ENCODE assay signal across 1 cellular context in genomic region chr2:134917958-134918517, GRCh38.
TF ChIP-seq lines count a peak whose summit lies in the region.

No MANE protein-coding gene starts in this region.

TF ChIP-seq in K562, 482 proteins besides CTCF, POLR2A, EP300 and RAD21 (continued from another document and continues in another):
- TF ChIP-seq, protein P1, sequence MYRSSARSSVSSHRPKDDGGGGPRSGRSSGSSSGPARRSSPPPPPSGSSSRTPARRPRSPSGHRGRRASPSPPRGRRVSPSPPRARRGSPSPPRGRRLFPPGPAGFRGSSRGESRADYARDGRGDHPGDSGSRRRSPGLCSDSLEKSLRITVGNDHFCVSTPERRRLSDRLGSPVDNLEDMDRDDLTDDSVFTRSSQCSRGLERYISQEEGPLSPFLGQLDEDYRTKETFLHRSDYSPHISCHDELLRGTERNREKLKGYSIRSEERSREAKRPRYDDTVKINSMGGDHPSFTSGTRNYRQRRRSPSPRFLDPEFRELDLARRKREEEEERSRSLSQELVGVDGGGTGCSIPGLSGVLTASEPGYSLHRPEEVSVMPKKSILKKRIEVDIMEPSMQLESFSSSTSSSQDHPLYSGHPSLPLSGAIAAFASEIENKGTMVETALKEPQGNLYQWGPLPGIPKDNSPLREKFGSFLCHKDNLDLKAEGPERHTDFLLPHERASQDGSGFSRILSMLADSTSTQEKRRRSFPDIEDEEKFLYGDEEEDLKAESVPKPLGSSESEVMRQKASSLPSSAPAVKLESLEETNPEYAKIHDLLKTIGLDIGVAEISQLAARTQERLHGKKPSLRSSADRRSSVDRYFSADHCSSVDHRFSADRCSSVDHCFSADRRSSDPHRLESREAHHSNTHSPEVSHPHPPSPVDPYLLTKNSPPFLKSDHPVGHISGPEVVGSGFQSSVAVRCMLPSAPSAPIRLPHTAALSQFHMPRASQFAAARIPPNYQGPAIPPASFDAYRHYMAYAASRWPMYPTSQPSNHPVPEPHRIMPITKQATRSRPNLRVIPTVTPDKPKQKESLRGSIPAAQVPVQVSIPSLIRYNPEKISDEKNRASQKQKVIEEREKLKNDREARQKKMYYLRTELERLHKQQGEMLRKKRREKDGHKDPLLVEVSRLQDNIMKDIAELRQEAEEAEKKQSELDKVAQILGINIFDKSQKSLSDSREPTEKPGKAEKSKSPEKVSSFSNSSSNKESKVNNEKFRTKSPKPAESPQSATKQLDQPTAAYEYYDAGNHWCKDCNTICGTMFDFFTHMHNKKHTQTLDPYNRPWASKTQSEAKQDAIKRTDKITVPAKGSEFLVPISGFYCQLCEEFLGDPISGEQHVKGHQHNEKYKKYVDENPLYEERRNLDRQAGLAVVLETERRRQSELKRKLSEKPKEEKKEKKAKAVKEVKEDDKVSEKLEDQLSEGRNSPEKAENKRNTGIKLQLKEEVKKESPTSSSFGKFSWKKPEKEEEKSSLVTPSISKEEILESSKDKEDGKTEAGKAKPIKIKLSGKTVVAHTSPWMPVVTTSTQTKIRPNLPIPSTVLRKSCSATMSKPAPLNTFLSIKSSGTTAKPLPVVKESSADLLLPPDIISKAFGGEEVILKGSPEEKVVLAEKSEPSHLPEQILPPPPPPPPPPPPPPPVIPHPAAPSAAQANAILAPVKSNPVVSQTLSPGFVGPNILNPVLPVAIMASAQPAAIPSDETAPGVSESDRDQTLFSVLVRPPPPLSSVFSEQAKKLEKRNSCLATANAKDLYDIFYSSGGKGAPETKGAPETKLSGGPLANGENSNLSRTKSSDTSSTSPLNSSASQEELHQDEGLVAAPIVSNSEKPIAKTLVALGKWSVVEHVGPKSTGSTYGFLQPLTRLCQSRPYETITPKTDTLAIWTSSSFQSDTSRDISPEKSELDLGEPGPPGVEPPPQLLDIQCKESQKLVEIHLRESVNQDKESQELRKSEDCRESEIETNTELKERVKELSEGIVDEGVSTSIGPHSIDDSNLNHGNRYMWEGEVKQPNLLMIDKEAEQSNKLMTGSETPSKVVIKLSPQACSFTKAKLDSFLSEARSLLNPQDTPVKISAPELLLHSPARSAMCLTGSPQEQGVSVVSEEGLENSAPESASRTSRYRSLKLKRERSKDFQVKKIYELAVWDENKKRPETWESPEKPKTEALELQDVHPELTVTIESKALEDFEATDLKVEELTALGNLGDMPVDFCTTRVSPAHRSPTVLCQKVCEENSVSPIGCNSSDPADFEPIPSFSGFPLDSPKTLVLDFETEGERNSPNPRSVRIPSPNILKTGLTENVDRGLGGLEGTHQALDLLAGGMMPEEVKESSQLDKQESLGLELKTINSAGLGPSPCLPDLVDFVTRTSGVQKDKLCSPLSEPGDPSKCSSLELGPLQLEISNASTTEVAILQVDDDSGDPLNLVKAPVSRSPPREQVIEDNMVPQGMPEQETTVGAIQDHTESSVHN (IDR thresholded peaks at IDR 0.05; ENCODE audit: borderline replicate concordance in 1 of 2, low read depth in 1 of 2) = peak in 1 of 2 experiments; percentile 49; a peak in 1 of 4 replicates
- no peak for TF ChIP-seq MXD1 (CRISPR knock-in tag; IDR thresholded peaks at IDR 0.05; ENCODE audit: borderline replicate concordance, poor library complexity, severe bottlenecking)
- no peak for TF ChIP-seq ZNF609 (CRISPR knock-in tag; IDR thresholded peaks at IDR 0.05; ENCODE audit: borderline replicate concordance)
- TF ChIP-seq SREBF2 (CRISPR knock-in tag; IDR thresholded peaks at IDR 0.05) = no peak
- TF ChIP-seq, protein P2, sequence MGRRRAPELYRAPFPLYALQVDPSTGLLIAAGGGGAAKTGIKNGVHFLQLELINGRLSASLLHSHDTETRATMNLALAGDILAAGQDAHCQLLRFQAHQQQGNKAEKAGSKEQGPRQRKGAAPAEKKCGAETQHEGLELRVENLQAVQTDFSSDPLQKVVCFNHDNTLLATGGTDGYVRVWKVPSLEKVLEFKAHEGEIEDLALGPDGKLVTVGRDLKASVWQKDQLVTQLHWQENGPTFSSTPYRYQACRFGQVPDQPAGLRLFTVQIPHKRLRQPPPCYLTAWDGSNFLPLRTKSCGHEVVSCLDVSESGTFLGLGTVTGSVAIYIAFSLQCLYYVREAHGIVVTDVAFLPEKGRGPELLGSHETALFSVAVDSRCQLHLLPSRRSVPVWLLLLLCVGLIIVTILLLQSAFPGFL (CRISPR knock-in tag; IDR thresholded peaks at IDR 0.05) = no peak
- no peak for TF ChIP-seq CREM (IDR thresholded peaks at IDR 0.05; ENCODE audit: low read depth)
- TF ChIP-seq THAP7 (CRISPR knock-in tag; IDR thresholded peaks at IDR 0.05) = no peak
- no peak for TF ChIP-seq ZNF324 (CRISPR knock-in tag; IDR thresholded peaks at IDR 0.05)
- peak; percentile 4 for TF ChIP-seq NFRKB (IDR thresholded peaks at IDR 0.05; ENCODE audit: low read depth)
- TF ChIP-seq ZNF133 (CRISPR knock-in tag; IDR thresholded peaks at IDR 0.05) = no peak
- TF ChIP-seq THRAP3 (IDR thresholded peaks at IDR 0.05; ENCODE audit: borderline replicate concordance) = no peak
- TF ChIP-seq TRIM25 (IDR thresholded peaks at IDR 0.05; ENCODE audit: borderline replicate concordance) = no peak
- TF ChIP-seq, protein P3, sequence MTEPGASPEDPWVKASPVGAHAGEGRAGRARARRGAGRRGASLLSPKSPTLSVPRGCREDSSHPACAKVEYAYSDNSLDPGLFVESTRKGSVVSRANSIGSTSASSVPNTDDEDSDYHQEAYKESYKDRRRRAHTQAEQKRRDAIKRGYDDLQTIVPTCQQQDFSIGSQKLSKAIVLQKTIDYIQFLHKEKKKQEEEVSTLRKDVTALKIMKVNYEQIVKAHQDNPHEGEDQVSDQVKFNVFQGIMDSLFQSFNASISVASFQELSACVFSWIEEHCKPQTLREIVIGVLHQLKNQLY (CRISPR knock-in tag; conservative IDR thresholded peaks at IDR 0.05) = no peak
- peak; percentile 46; the same call in 1 of the 2 replicates for TF ChIP-seq GTF2F1 (IDR thresholded peaks at IDR 0.05; ENCODE audit: low read depth, low read length)
- TF ChIP-seq CBFA2T2 (conservative IDR thresholded peaks at IDR 0.05) = no peak
- TF ChIP-seq CEBPG (CRISPR knock-in tag; IDR thresholded peaks at IDR 0.05) = no peak
- TF ChIP-seq CEBPG (tag; conservative IDR thresholded peaks at IDR 0.05 in 1 of 2, IDR thresholded peaks at IDR 0.05 in 1 of 2) = no peak
- TF ChIP-seq ZBTB7A (IDR thresholded peaks at IDR 0.05; ENCODE audit: borderline replicate concordance, control insufficient read depth, low read depth, low read length) = no peak
- TF ChIP-seq WHSC1 (IDR thresholded peaks at IDR 0.05; ENCODE audit: low read length) = no peak
- TF ChIP-seq NELFE (IDR thresholded peaks at IDR 0.05; ENCODE audit: insufficient read depth, insufficient read length) = no peak
- no peak for TF ChIP-seq RBM17 (IDR thresholded peaks at IDR 0.05; ENCODE audit: borderline replicate concordance, low read depth, low read length)
- no peak for TF ChIP-seq ZNF77 (CRISPR knock-in tag; IDR thresholded peaks at IDR 0.05)
- TF ChIP-seq ZNF780A (CRISPR knock-in tag; IDR thresholded peaks at IDR 0.05) = no peak
- TF ChIP-seq HOXB6 (CRISPR knock-in tag; IDR thresholded peaks at IDR 0.05; ENCODE audit: borderline replicate concordance) = no peak
- TF ChIP-seq PURB (CRISPR knock-in tag; IDR thresholded peaks at IDR 0.05; ENCODE audit: low read depth) = no peak
- TF ChIP-seq, protein P4, sequence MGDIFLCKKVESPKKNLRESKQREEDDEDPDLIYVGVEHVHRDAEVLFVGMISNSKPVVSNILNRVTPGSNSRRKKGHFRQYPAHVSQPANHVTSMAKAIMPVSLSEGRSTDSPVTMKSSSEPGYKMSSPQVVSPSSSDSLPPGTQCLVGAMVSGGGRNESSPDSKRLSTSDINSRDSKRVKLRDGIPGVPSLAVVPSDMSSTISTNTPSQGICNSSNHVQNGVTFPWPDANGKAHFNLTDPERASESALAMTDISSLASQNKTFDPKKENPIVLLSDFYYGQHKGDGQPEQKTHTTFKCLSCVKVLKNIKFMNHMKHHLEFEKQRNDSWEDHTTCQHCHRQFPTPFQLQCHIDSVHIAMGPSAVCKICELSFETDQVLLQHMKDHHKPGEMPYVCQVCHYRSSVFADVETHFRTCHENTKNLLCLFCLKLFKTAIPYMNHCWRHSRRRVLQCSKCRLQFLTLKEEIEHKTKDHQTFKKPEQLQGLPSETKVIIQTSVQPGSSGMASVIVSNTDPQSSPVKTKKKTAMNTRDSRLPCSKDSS (IDR thresholded peaks at IDR 0.05; ENCODE audit: low read depth, partially characterized antibody) = no peak
- no peak for TF ChIP-seq ARID3B (CRISPR knock-in tag; IDR thresholded peaks at IDR 0.05; ENCODE audit: borderline replicate concordance)
- no peak for TF ChIP-seq ZNF785 (CRISPR knock-in tag; IDR thresholded peaks at IDR 0.05)
- TF ChIP-seq TEAD2 (tag; IDR thresholded peaks at IDR 0.05) = no peak
- TF ChIP-seq HDAC2 (IDR thresholded peaks at IDR 0.05) = peak; percentile 62; the same call in 1 of the 2 replicates
- peak; percentile 48; the same call in 1 of the 2 replicates for TF ChIP-seq NBN (IDR thresholded peaks at IDR 0.05; ENCODE audit: low read depth)
- TF ChIP-seq HNRNPUL1 (IDR thresholded peaks at IDR 0.05; ENCODE audit: low read length) = no peak
- TF ChIP-seq BRD4 (IDR thresholded peaks at IDR 0.05) = no peak
- no peak for TF ChIP-seq ZFPM2 (CRISPR knock-in tag; IDR thresholded peaks at IDR 0.05)
- TF ChIP-seq RNF219 (CRISPR knock-in tag; IDR thresholded peaks at IDR 0.05) = no peak
